In genomic region chrX:107826286-107827136, GRCh38 we compare ENCODE assay signal across 9 cellular contexts. TPM values are rescaled to one million over a fixed set of nuclear protein-coding genes. Genes with fewer than 3 reads are reported as not detected.
DNase-seq lines count a peak whose midpoint lies in the region; ATAC-seq, FAIRE-seq and TF ChIP-seq lines count a peak whose summit lies in the region.
"Had no signal": no experiment of that assay in that cellular context is flagged by ENCODE, and none has a peak within 500 bp of the region (broad histone marks: within the 10 kb centered on the region; RNA-seq: fewer than 3 reads in every experiment).

No MANE protein-coding gene starts in this region.

- no peak for FAIRE-seq in endothelial cell of umbilical vein (lab: Jason Lieb, UNC)

- ATAC-seq in mucosa of descending colon (peak; percentile 80), HG03025 (IDR thresholded peaks at IDR 0.05; ENCODE audit: low FRiP score, unreplicated experiment) (no peak)

- H3K9ac ChIP-seq in GM23248 = peak overlapping the region; percentile 92
- peak overlapping the region; percentile 85 for H3K9ac ChIP-seq in endothelial cell of umbilical vein (replicated peaks; ENCODE audit: extremely low read depth, insufficient read depth, low read length)

- H4K20me1 ChIP-seq in GM23248 (ENCODE audit: insufficient read depth) (no peaks in the 10 kb centered on the region), endothelial cell of umbilical vein (replicated peaks; ENCODE audit: control insufficient read depth, extremely low read depth, insufficient read depth, low read length) (no peaks in the 10 kb centered on the region)

- peaks cover 14% of the 10 kb centered on the region for H3K36me3 Mint-ChIP-seq in Calu3 (ENCODE audit: insufficient read depth, unreplicated experiment)

- H3K27ac ChIP-seq in GM23248 = peak overlapping the region; percentile 87
- peak overlapping the region; percentile 76 for H3K27ac ChIP-seq in endothelial cell of umbilical vein (ENCODE audit: insufficient read depth, low read depth, low read length)

- DNase-seq in Calu3 (peak; percentile 49), GM23248 (peak; percentile 67), NCI-H1105 (lab: John Stamatoyannopoulos, UW) (peak; percentile 9), endothelial cell of umbilical vein (ENCODE audit: low read depth, low spot score) (peak; percentile 63), mucosa of descending colon (peak in 2 of 3 donors; percentile 16 to 43)
- peak; percentile 41 for DNase-seq in activated CD8-positive, alpha-beta memory T cell treated with anti-CD3 and anti-CD28 coated beads, Interleukin-2, amount 50 U/mL, for 4 hours
- DNase-seq in stimulated activated naive CD4-positive, alpha-beta T cell treated with Interleukin-2 at 50 U/mL for 16 hours (lab: John Stamatoyannopoulos, UW) = peak; percentile 27

- H3K9me3 Mint-ChIP-seq in Calu3 (ENCODE audit: low read depth, unreplicated experiment) = no peaks in the 10 kb centered on the region

- BruUV-seq in Calu3 (replicated peaks; lab: Mats Ljungman, UMichigan) (no TSS peak), endothelial cell of umbilical vein (replicated peaks; lab: Mats Ljungman, UMichigan) (no TSS peak)

- H3K4me1 Mint-ChIP-seq in Calu3 (ENCODE audit: low read depth, unreplicated experiment) = peaks cover 30% of the 10 kb centered on the region

- H3K27ac Mint-ChIP-seq in Calu3 (ENCODE audit: unreplicated experiment) = peak overlapping the region; percentile 26

- peak overlapping the region; percentile 75 for H3K4me3 ChIP-seq in GM23248
- H3K4me3 ChIP-seq in endothelial cell of umbilical vein (replicated peaks in 1 of 3; ENCODE audit: insufficient read depth in 1 of 3, low read depth in 1 of 3, low read length in 3 of 3) = peak overlapping the region; percentile 50 to 76 (median 54)
- peak overlapping the region; percentile 3 for H3K4me3 ChIP-seq in mucosa of descending colon

- in situ Hi-C loops in GM23248 (cut with MboI) = no loop called here

- H3K9me1 ChIP-seq in endothelial cell of umbilical vein (replicated peaks; ENCODE audit: control insufficient read depth, extremely low read depth, insufficient read depth, low read length) = no peaks in the 10 kb centered on the region

- peak overlapping the region; percentile 83 for H2AFZ ChIP-seq in GM23248
- H2AFZ ChIP-seq in endothelial cell of umbilical vein (ENCODE audit: low read depth, low read length) = peak overlapping the region; percentile 73

- no peaks in the 10 kb centered on the region for H3K9me2 ChIP-seq in GM23248 (ENCODE audit: insufficient read depth)

- H3K36me3 ChIP-seq in GM23248 (ENCODE audit: low read depth) (no peaks in the 10 kb centered on the region), endothelial cell of umbilical vein (ENCODE audit: control insufficient read depth in 2 of 2, extremely low read depth in 1 of 2, insufficient read depth in 2 of 2, low read length in 2 of 2) (no peaks in the 10 kb centered on the region), mucosa of descending colon (ENCODE audit: low read depth) (no peaks in the 10 kb centered on the region)

- TF ChIP-seq CTCF in Calu3 (IDR thresholded peaks at IDR 0.05; ENCODE audit: unreplicated experiment) (no peak), endothelial cell of umbilical vein (IDR thresholded peaks at IDR 0.05; ENCODE audit: extremely low read depth in 1 of 2, insufficient read depth in 1 of 2, low read depth in 1 of 2, low read length in 2 of 2) (no peak), mucosa of descending colon (IDR thresholded peaks at IDR 0.05) (no peak)

- TF ChIP-seq POLR2A in endothelial cell of umbilical vein (IDR thresholded peaks at IDR 0.05; ENCODE audit: low read depth, low read length) = peak; percentile 2

- H3K27me3 ChIP-seq in GM23248 (replicated peaks; ENCODE audit: insufficient read depth) (no peaks in the 10 kb centered on the region), endothelial cell of umbilical vein (ENCODE audit: control insufficient read depth in 2 of 2, insufficient read depth in 2 of 2, low read length in 2 of 2) (no peaks in the 10 kb centered on the region)

- H3K4me3 Mint-ChIP-seq in Calu3 (ENCODE audit: low read depth, unreplicated experiment) = peak overlapping the region; percentile 77

- peaks cover 7% of the 10 kb centered on the region; the same call in 1 of the 2 replicates for H3F3A ChIP-seq in GM23248 (ENCODE audit: insufficient read depth)

- H3K27me3 Mint-ChIP-seq in Calu3 (ENCODE audit: unreplicated experiment) = no peaks in the 10 kb centered on the region

- CTCF ChIA-PET in Calu3 (lab: Charles Lee) = interaction anchor here (0.5 kb wide), 2 partner anchors 346 to 1427 kb away, joined by 3 to 4 read pairs; no protein-coding TSS in a partner anchor
- CTCF ChIA-PET in endothelial cell of umbilical vein (lab: Charles Lee) = interaction anchor here (0.9 to 1.7 kb wide), 5 partner anchors 49 to 166 kb away, joined by 3 to 6 read pairs (median 4); partner anchors contain the start of genes NCBP2L and TSC22D3

- dilution Hi-C loops in endothelial cell of umbilical vein (cut with MboI; ENCODE audit: extremely low pct_ligation_motif_present, low sequenced_read_pairs) = no loop called here

- POLR2A ChIA-PET in endothelial cell of umbilical vein (lab: Charles Lee) = no interaction called here

- 0 to 3% methylated on average over 6 to 44 of the region's 92 CpGs for WGBS in GM23248 (ENCODE audit: low coverage in 1 of 2, low lambda C conversion rate in 2 of 2, missing lambda C conversion rate in 2 of 2), 2 experiments

- H3K9me3 ChIP-seq in GM23248 (ENCODE audit: low read depth) = no peaks in the 10 kb centered on the region
- no peaks in the 10 kb centered on the region for H3K9me3 ChIP-seq in endothelial cell of umbilical vein (replicated peaks; ENCODE audit: control insufficient read depth, insufficient read depth, low read length)
- H3K9me3 ChIP-seq in mucosa of descending colon = no peaks in the 10 kb centered on the region

- H3K4me1 ChIP-seq in GM23248 (ENCODE audit: insufficient read depth) (peaks cover 13% of the 10 kb centered on the region), endothelial cell of umbilical vein (ENCODE audit: control insufficient read depth, extremely low read depth, insufficient read depth, low read length) (peaks cover 14% of the 10 kb centered on the region), mucosa of descending colon (ENCODE audit: low read depth) (no peaks in the 10 kb centered on the region)

- H3K79me2 ChIP-seq in GM23248 (ENCODE audit: insufficient read depth) (peaks cover 44% of the 10 kb centered on the region), endothelial cell of umbilical vein (ENCODE audit: control insufficient read depth, insufficient read depth, low read length) (peaks cover 30% of the 10 kb centered on the region)

- intact Hi-C loops in Calu3 (cut with micrococcal nuclease; ENCODE audit: unreplicated experiment) = no loop called here
- intact Hi-C loops in endothelial cell of umbilical vein (cut with micrococcal nuclease) = loop anchor here (2.0 to 10.0 kb wide), 3 partner anchors 24 to 66 kb away; no protein-coding TSS in a partner anchor
- intact Hi-C loops in mucosa of descending colon (cut with DNase I, micrococcal nuclease) = no loop called here

- H3K4me2 ChIP-seq in GM23248 (ENCODE audit: unreplicated experiment) (peak overlapping the region; percentile 86), endothelial cell of umbilical vein (ENCODE audit: insufficient read depth, low read length) (peak overlapping the region; percentile 89)

TF ChIP-seq in endothelial cell of umbilical vein, 7 proteins besides CTCF, POLR2A, EP300 and RAD21 (continues in another document):
- TF ChIP-seq FOS (IDR thresholded peaks at IDR 0.05; ENCODE audit: borderline replicate concordance, insufficient read depth, low read length) (no peak), JUN (IDR thresholded peaks at IDR 0.05; ENCODE audit: borderline replicate concordance, insufficient read depth, insufficient read length, low read depth) (no peak)

RNA-seq across cellular contexts. Expression of gene MID2, which starts 0.8 kb away (rescaled TPM):
- 7.1 and 9.4 TPM in 2 replicates for total RNA-seq in Calu3 (2022)
- total RNA-seq in GM23248 (2014; rRNA removed; shearing (Covaris generic)) = 8.9 and 16.1 TPM in 2 replicates
- polyA plus RNA-seq in GM23248 (2016; fragmentation: Nextera tagmentation; extraction: Ambion mirVana) = 5.4 and 5.7 TPM in 2 replicates
- total RNA-seq in endothelial cell of umbilical vein = 23.0 and 25.3 TPM in 2 replicates
- polyA plus RNA-seq in endothelial cell of umbilical vein = 16.4 and 19.8 TPM in 2 replicates
- polyA plus RNA-seq in endothelial cell of umbilical vein (2011; cell fraction: cytosol; rRNA removed) = 12.6 and 14.0 TPM in 2 replicates
- 21.4 and 25.8 TPM in 2 replicates for polyA plus RNA-seq in endothelial cell of umbilical vein (2011; cell fraction: nucleus; rRNA removed)
- 20.7 and 23.6 TPM in 2 replicates for polyA plus RNA-seq in endothelial cell of umbilical vein (2012)
- 98.7 and 112 TPM in 2 replicates for polyA minus RNA-seq in endothelial cell of umbilical vein
- polyA minus RNA-seq in endothelial cell of umbilical vein (2011; cell fraction: cytosol; rRNA and poly(A)+ RNA removed) = 4.7 TPM
- polyA minus RNA-seq in endothelial cell of umbilical vein (2011; cell fraction: nucleus; rRNA and poly(A)+ RNA removed) = 50.0 and 55.1 TPM in 2 replicates
- 10 to 100 TPM in 1 of 3 donors, 1 to 10 TPM in 2; 2.9 to 29.0 (median 5.4) TPM for total RNA-seq in mucosa of descending colon

RNA-seq across cellular contexts. Expression of gene NCBP2L, which starts 49.0 kb away (rescaled TPM):
- not detected in 2 replicates for total RNA-seq in Calu3 (2022)
- not detected in 2 replicates for total RNA-seq in GM23248 (2014; rRNA removed; shearing (Covaris generic))
- polyA plus RNA-seq in GM23248 (2016; fragmentation: Nextera tagmentation; extraction: Ambion mirVana) = not detected in 2 replicates
- total RNA-seq in endothelial cell of umbilical vein = not detected in 2 replicates
- not detected in 2 replicates for polyA plus RNA-seq in endothelial cell of umbilical vein
- polyA plus RNA-seq in endothelial cell of umbilical vein (2011; cell fraction: cytosol; rRNA removed) = not detected in 2 replicates
- polyA plus RNA-seq in endothelial cell of umbilical vein (2011; cell fraction: nucleus; rRNA removed) = not detected in 2 replicates
- not detected in 2 replicates for polyA plus RNA-seq in endothelial cell of umbilical vein (2012)
- polyA minus RNA-seq in endothelial cell of umbilical vein = not detected in 2 replicates
- not detected for polyA minus RNA-seq in endothelial cell of umbilical vein (2011; cell fraction: cytosol; rRNA and poly(A)+ RNA removed)
- polyA minus RNA-seq in endothelial cell of umbilical vein (2011; cell fraction: nucleus; rRNA and poly(A)+ RNA removed) = not detected in 2 replicates
- total RNA-seq in mucosa of descending colon = not detected
- total RNA-seq: T-helper 1 cell treated with Interleukin-12 subunit alpha and Interleukin-12 subunit beta and Interleukin-4 antibody, amounts not matched to agents 30 ng/mL and 1 ng/mL, for 36 hours had no signal

RNA-seq across cellular contexts. Expression of gene TSC22D3, which starts 50.9 kb away (rescaled TPM):
- 35.1 and 48.3 TPM in 2 replicates for total RNA-seq in Calu3 (2022)
- total RNA-seq in GM23248 (2014; rRNA removed; shearing (Covaris generic)) = 28.8 and 49.0 TPM in 2 replicates
- 34.6 and 35.9 TPM in 2 replicates for polyA plus RNA-seq in GM23248 (2016; fragmentation: Nextera tagmentation; extraction: Ambion mirVana)
- 21.1 and 29.1 TPM in 2 replicates for total RNA-seq in endothelial cell of umbilical vein
- polyA plus RNA-seq in endothelial cell of umbilical vein = 24.7 and 37.4 TPM in 2 replicates
- polyA plus RNA-seq in endothelial cell of umbilical vein (2011; cell fraction: cytosol; rRNA removed) = 30.2 and 30.8 TPM in 2 replicates
- 56.8 and 76.1 TPM in 2 replicates for polyA plus RNA-seq in endothelial cell of umbilical vein (2011; cell fraction: nucleus; rRNA removed)
- polyA plus RNA-seq in endothelial cell of umbilical vein (2012) = 19.1 and 27.1 TPM in 2 replicates
- polyA minus RNA-seq in endothelial cell of umbilical vein = 23.4 and 25.5 TPM in 2 replicates
- polyA minus RNA-seq in endothelial cell of umbilical vein (2011; cell fraction: cytosol; rRNA and poly(A)+ RNA removed) = 39.8 TPM
- polyA minus RNA-seq in endothelial cell of umbilical vein (2011; cell fraction: nucleus; rRNA and poly(A)+ RNA removed) = 22.2 and 45.2 TPM in 2 replicates
- total RNA-seq in mucosa of descending colon = 100 to 1,000 TPM in 1 of 3 donors, 10 to 100 TPM in 2; 14.1 to 118 (median 64.7) TPM

Comparison
In these comparisons a context has a peak if more than half of its experiments do, and no peak if none do; other contexts are left out.
1. DNase-seq: peak in every context shown above with its lines; median percentile 67 in GM23248; 63 in endothelial cell of umbilical vein; 49 in Calu3; 41 in activated CD8-positive, alpha-beta memory T cell treated with anti-CD3 and anti-CD28 coated beads, Interleukin-2, amount 50 U/mL, for 4 hours; 30 in mucosa of descending colon; 27 in stimulated activated naive CD4-positive, alpha-beta T cell treated with Interleukin-2 at 50 U/mL for 16 hours; 9 in NCI-H1105.
2. H3K4me3 ChIP-seq: peak in every context shown above with its lines; median percentile 75 in GM23248; 54 in endothelial cell of umbilical vein; 3 in mucosa of descending colon.